8 cellular contexts compared by ENCODE assay signal in genomic region chr10:79022565-79023488, GRCh38. TPM values are rescaled to one million over a fixed set of nuclear protein-coding genes. Genes with fewer than 3 reads are reported as not detected.
DNase-seq lines count a peak whose midpoint lies in the region; ATAC-seq, FAIRE-seq and TF ChIP-seq lines count a peak whose summit lies in the region.

No MANE protein-coding gene starts in this region.

- peak; percentile 57 for FAIRE-seq in GM18507 (lab: Jason Lieb, UNC)

- H3K9ac ChIP-seq in colonic mucosa (ENCODE audit: low read depth in 2 of 2, low read length in 2 of 2): no peak overlapping the region

- H3K4me3 ChIP-seq in right atrium auricular region (peak overlapping the region in 1 of 2 donors; percentile 23), colonic mucosa (no peak overlapping the region)

- H3K36me3 ChIP-seq in right atrium auricular region (no peaks in the 10 kb centered on the region), colonic mucosa (no peaks in the 10 kb centered on the region)

- TF ChIP-seq CTCF in right atrium auricular region (IDR thresholded peaks at IDR 0.05): no peak
- TF ChIP-seq CTCF in colonic mucosa (IDR thresholded peaks at IDR 0.05): no peak

- H3K27me3 ChIP-seq in right atrium auricular region (no peaks in the 10 kb centered on the region), colonic mucosa (no peaks in the 10 kb centered on the region)

- DNase-seq in GM18507 (ENCODE audit: extremely low spot score, insufficient read length, low read depth) (peak; percentile 22), SHP77 treated with DMSO at 0.1 percent for 48 hours (lab: John Stamatoyannopoulos, UW) (peak; percentile 31), right atrium auricular region (ENCODE audit: low spot score) (no peak), NCI-H345 treated with DMSO at 0.1 percent for 48 hours (lab: John Stamatoyannopoulos, UW; ENCODE audit: unreplicated experiment) (no peak), NCI-H2081 (lab: John Stamatoyannopoulos, UW) (no peak), colonic mucosa (no peak)
- no peak for DNase-seq in stimulated activated naive CD4-positive, alpha-beta T cell treated with Interleukin-2 at 50 U/mL for 16 hours (lab: John Stamatoyannopoulos, UW)

- H3K4me1 ChIP-seq in right atrium auricular region (peaks cover 0 to 38% of the 10 kb centered on the region in 2 donors), colonic mucosa (no peaks in the 10 kb centered on the region)

- peak; percentile 91 for ATAC-seq in HG03095 (IDR thresholded peaks at IDR 0.05; ENCODE audit: unreplicated experiment)

- intact Hi-C loops in colonic mucosa (cut with DNase I): no loop called here

- H3K9me3 ChIP-seq in right atrium auricular region (peaks cover 0 to 2% of the 10 kb centered on the region in 2 donors), colonic mucosa (no peaks in the 10 kb centered on the region)

- H3K27ac ChIP-seq in right atrium auricular region (peak overlapping the region; percentile 40 to 57), colonic mucosa (no peak overlapping the region)

RNA-seq across cellular contexts. Expression of gene ZMIZ1, which starts 45.9 kb away (rescaled TPM):
- total RNA-seq in right atrium auricular region (10 to 100 TPM; 59.3 to 71.0 TPM), colonic mucosa (10 to 100 TPM; 51.0 to 54.0 TPM)

Comparison
In these comparisons a context has a peak if more than half of its experiments do, and no peak if none do; other contexts are left out.
1. DNase-seq: peak in GM18507 (single experiment) and SHP77 treated with DMSO at 0.1 percent for 48 hours (single experiment); none in right atrium auricular region (single experiment), NCI-H345 treated with DMSO at 0.1 percent for 48 hours (single experiment), NCI-H2081 (0 of 2), colonic mucosa (single experiment) and stimulated activated naive CD4-positive, alpha-beta T cell treated with Interleukin-2 at 50 U/mL for 16 hours (single experiment).